Comparison of ENCODE assay signal across 15 cellular contexts in genomic region chr6:56794421-56794820, GRCh38.
DNase-seq lines count a peak whose midpoint lies in the region; ATAC-seq, FAIRE-seq and TF ChIP-seq lines count a peak whose summit lies in the region.
"Had no signal": no experiment of that assay in that cellular context is flagged by ENCODE, and none has a peak within 500 bp of the region (broad histone marks: within the 10 kb centered on the region; RNA-seq: fewer than 3 reads in every experiment).

No MANE protein-coding gene starts in this region.

- intact Hi-C loops in heart right ventricle (cut with DNase I), result no loop called here
- intact Hi-C loops in left ventricle myocardium superior (cut with micrococcal nuclease), result no loop called here

- no peak for FAIRE-seq in bronchial epithelial cell (lab: Jason Lieb, UNC)

- peak overlapping the region in 9 of 10 donors; percentile 2 to 81 (median 45) for H3K27ac ChIP-seq in heart right ventricle
- peak overlapping the region; percentile 80 for H3K27ac ChIP-seq in skeletal muscle tissue (ENCODE audit: low read depth, low read length)

- DNase-seq in heart right ventricle, result no peak
- DNase-seq in left ventricle myocardium superior, result no peak
- peak; percentile 50 for DNase-seq in bronchial epithelial cell (ENCODE audit: low read depth)
- DNase-seq in stimulated activated CD4-positive, alpha-beta T cell treated with anti-CD3 and anti-CD28 coated beads, Interleukin-4, amount 100 ng/mL, for 4 hours, result no peak
- DNase-seq in foreskin melanocyte, result no peak
- no peak for DNase-seq in stimulated activated naive CD4-positive, alpha-beta T cell treated with Interleukin-2 at 50 U/mL for 16 hours (lab: John Stamatoyannopoulos, UW)
- DNase-seq: activated naive CD4-positive, alpha-beta T cell treated with anti-CD3 and anti-CD28 coated beads for 36 hours; CD8-positive, alpha-beta memory T cell; erythroblast; KG1; midbrain; NCI-H2029; stimulated activated CD4-positive, alpha-beta T cell treated with anti-CD3 and anti-CD28 coated beads, Interleukin-15, amount 100 ng/mL, for 24 hours had no signal

- ATAC-seq in heart right ventricle (no peak), left ventricle myocardium superior (no peak), HG02885 (IDR thresholded peaks at IDR 0.05; ENCODE audit: poor library complexity, unreplicated experiment) (peak; percentile 53)

- H3K36me3 ChIP-seq in heart right ventricle (no peaks in the 10 kb centered on the region), bronchial epithelial cell (ENCODE audit: control insufficient read depth, insufficient read depth, low read length) (no peaks in the 10 kb centered on the region), skeletal muscle tissue (ENCODE audit: control insufficient read depth in 3 of 3, insufficient read depth in 3 of 3, low read length in 3 of 3) (no peaks in the 10 kb centered on the region)

- TF ChIP-seq CTCF in heart right ventricle (IDR thresholded peaks at IDR 0.05) (no peak), bronchial epithelial cell (IDR thresholded peaks at IDR 0.05; ENCODE audit: insufficient read depth, low read length, severe bottlenecking) (no peak)

- no peaks in the 10 kb centered on the region for H3K9me3 ChIP-seq in heart right ventricle
- no peaks in the 10 kb centered on the region for H3K9me3 ChIP-seq in skeletal muscle tissue (ENCODE audit: control insufficient read depth in 3 of 3, low read length in 3 of 3)

- H3K4me3 ChIP-seq in heart right ventricle (no peak overlapping the region), bronchial epithelial cell (ENCODE audit: low read depth, low read length) (no peak overlapping the region), skeletal muscle tissue (ENCODE audit: low read length in 3 of 3) (peak overlapping the region in 1 of 3 donors; percentile 44)

- peak overlapping the region in 2 of 3 donors; percentile 15 to 25 for H3K9ac ChIP-seq in skeletal muscle tissue (ENCODE audit: low read depth in 1 of 3, low read length in 3 of 3)

- no peaks in the 10 kb centered on the region for H3K27me3 ChIP-seq in heart right ventricle
- H3K27me3 ChIP-seq in bronchial epithelial cell (ENCODE audit: control insufficient read depth, insufficient read depth, low read length), result no peaks in the 10 kb centered on the region
- no peaks in the 10 kb centered on the region for H3K27me3 ChIP-seq in skeletal muscle tissue (ENCODE audit: control insufficient read depth in 3 of 3, insufficient read depth in 3 of 3, low read length in 3 of 3)

- H3K4me1 ChIP-seq in heart right ventricle (peaks cover 0 to 95% (median 64%) of the 10 kb centered on the region in 9 donors), skeletal muscle tissue (ENCODE audit: control insufficient read depth in 3 of 3, insufficient read depth in 3 of 3, low read length in 3 of 3) (peaks cover 45 to 54% (median 46%) of the 10 kb centered on the region in 3 donors)
